In genomic region chr1:202187697-202188407, GRCh38 we compare ENCODE assay signal across 23 cellular contexts. TPM values are rescaled to one million over a fixed set of nuclear protein-coding genes. Genes with fewer than 3 reads are reported as not detected.
"Had no signal": no experiment of that assay in that cellular context is flagged by ENCODE, and none has a peak within 500 bp of the region (broad histone marks: within the 10 kb centered on the region; RNA-seq: fewer than 3 reads in every experiment).

No MANE protein-coding gene starts in this region.

- H3K4me3 ChIP-seq: left ventricle myocardium inferior, lung, pancreas, prostate gland, sigmoid colon, spleen, testis, thyroid gland, transverse colon, upper lobe of left lung, vagina had no signal

- H3K4me3 Mint-ChIP-seq: immature natural killer cell; mesothelial cell of epicardium; naive thymus-derived CD4-positive, alpha-beta T cell; natural killer cell treated with Interleukin-12 subunit alpha and Interleukin-12 subunit beta and Interleukin-15 and Interleukin-18, amount 100 ng/mL, for 72 hours; stimulated activated memory B cell treated with anti-CD40 and anti-IgM and Interleukin-4, amounts not matched to agents 10 μg/mL and 1 μg/mL and 100 μg/mL, for 72 hours; stimulated activated naive CD8-positive, alpha-beta T cell treated with anti-CD3 and anti-CD28 coated beads, Interleukin-15, amount 100 ng/mL, for 72 hours had no signal

- H3K27ac ChIP-seq: left ventricle myocardium inferior, pancreas, prostate gland, sigmoid colon, spleen, testis, thyroid gland, transverse colon, upper lobe of left lung, vagina had no signal

- H3K27me3 ChIP-seq: testis, thyroid gland, upper lobe of left lung, vagina had no signal

- H3K36me3 Mint-ChIP-seq: immature natural killer cell; mesothelial cell of epicardium; naive thymus-derived CD4-positive, alpha-beta T cell; natural killer cell treated with Interleukin-12 subunit alpha and Interleukin-12 subunit beta and Interleukin-15 and Interleukin-18, amount 100 ng/mL, for 72 hours; stimulated activated memory B cell treated with anti-CD40 and anti-IgM and Interleukin-4, amounts not matched to agents 10 μg/mL and 1 μg/mL and 100 μg/mL, for 72 hours had no signal

- ATAC-seq: naive thymus-derived CD4-positive, alpha-beta T cell; natural killer cell treated with Interleukin-12 subunit alpha and Interleukin-12 subunit beta and Interleukin-15 and Interleukin-18, amount 100 ng/mL, for 72 hours; stimulated activated memory B cell treated with anti-CD40 and anti-IgM and Interleukin-4, amounts not matched to agents 10 μg/mL and 1 μg/mL and 100 μg/mL, for 72 hours; stimulated activated naive CD8-positive, alpha-beta T cell treated with anti-CD3 and anti-CD28 coated beads, Interleukin-15, amount 100 ng/mL, for 72 hours had no signal

- H3K36me3 ChIP-seq: left ventricle myocardium inferior, pancreas, prostate gland, sigmoid colon, spleen, thyroid gland, transverse colon, upper lobe of left lung, vagina had no signal

- H3K9me3 ChIP-seq: left ventricle myocardium inferior, pancreas, prostate gland, sigmoid colon, spleen, testis, thyroid gland, transverse colon, upper lobe of left lung, vagina had no signal

- H3K27ac Mint-ChIP-seq: immature natural killer cell; mesothelial cell of epicardium; naive thymus-derived CD4-positive, alpha-beta T cell; natural killer cell treated with Interleukin-12 subunit alpha and Interleukin-12 subunit beta and Interleukin-15 and Interleukin-18, amount 100 ng/mL, for 72 hours; stimulated activated memory B cell treated with anti-CD40 and anti-IgM and Interleukin-4, amounts not matched to agents 10 μg/mL and 1 μg/mL and 100 μg/mL, for 72 hours had no signal

- DNase-seq: immature natural killer cell; left ventricle myocardium inferior; mesendoderm; naive thymus-derived CD4-positive, alpha-beta T cell; retina; right cardiac atrium; sigmoid colon; stimulated activated CD4-positive, alpha-beta T cell treated with anti-CD3 and anti-CD28 coated beads, Interleukin-4, amount 100 ng/mL, for 24 hours; stimulated activated naive CD4-positive, alpha-beta T cell treated with Interleukin-2 at 50 U/mL for 16 hours; stimulated activated naive CD8-positive, alpha-beta T cell treated with anti-CD3 and anti-CD28 coated beads, Interleukin-15, amount 100 ng/mL, for 72 hours; testis had no signal

- H3K9me3 Mint-ChIP-seq: immature natural killer cell; mesothelial cell of epicardium; natural killer cell treated with Interleukin-12 subunit alpha and Interleukin-12 subunit beta and Interleukin-15 and Interleukin-18, amount 100 ng/mL, for 72 hours; stimulated activated memory B cell treated with anti-CD40 and anti-IgM and Interleukin-4, amounts not matched to agents 10 μg/mL and 1 μg/mL and 100 μg/mL, for 72 hours; stimulated activated naive CD8-positive, alpha-beta T cell treated with anti-CD3 and anti-CD28 coated beads, Interleukin-15, amount 100 ng/mL, for 72 hours had no signal

- H3K4me1 ChIP-seq: pancreas, prostate gland had no signal

RNA-seq across cellular contexts. Expression of gene LGR6, which starts 5.7 kb away (rescaled TPM):
- total RNA-seq: osteoblast had no signal

RNA-seq across cellular contexts. Expression of gene PTPN7, which starts 27.4 kb away (rescaled TPM):
- total RNA-seq: osteoblast had no signal
